9 cellular contexts compared by ENCODE assay signal in the genomic region with DNA sequence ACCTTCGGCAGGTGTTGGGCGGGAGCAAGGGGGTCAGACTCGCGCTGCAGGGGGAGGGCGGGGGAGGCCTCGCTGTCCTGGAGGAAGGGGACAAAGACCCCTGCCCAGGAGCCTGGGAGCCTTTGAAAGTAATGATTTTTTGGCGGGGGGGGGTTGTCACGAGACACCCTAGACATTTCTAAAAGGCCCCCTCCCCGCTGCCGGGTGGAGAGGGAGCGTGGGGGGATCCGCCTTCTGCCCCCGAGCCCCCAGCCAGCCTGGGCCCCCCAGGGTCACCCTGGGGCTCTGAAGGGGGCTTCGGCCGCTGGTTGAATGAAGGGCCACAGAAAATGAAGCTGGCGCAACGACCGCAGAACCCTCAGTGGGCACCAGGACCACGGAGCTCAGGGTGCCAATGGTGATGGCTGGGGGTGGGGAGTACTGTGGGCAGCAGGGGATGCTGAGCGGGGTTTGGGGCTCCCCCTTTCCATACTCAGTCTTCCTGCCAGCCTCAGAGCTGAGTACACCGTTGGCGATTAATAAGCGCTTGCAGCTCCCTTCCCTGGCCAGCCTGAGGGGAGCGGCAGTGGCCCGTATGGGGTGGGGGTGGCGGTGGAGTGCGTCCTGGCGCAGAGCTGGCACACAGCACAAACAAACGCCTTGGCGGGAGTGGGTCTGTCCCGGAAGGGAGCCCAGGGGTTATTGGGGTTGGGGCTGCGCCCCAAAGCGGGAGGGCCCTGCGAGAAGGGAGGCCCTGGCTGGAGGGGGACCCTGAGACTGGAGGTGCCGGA. TPM values are rescaled to one million over a fixed set of nuclear protein-coding genes. Genes with fewer than 3 reads are reported as not detected.
A peak's percentile ranks its signal among the peaks of the same experiment; 100 is the strongest.
DNase-seq lines count a peak whose midpoint lies in the region; ATAC-seq and TF ChIP-seq lines count a peak whose summit lies in the region.
"Had no signal": no experiment of that assay in that cellular context is flagged by ENCODE, and none has a peak within 500 bp of the region (broad histone marks: within the 10 kb centered on the region; RNA-seq: fewer than 3 reads in every experiment).

No MANE protein-coding gene starts in this region.

- H3K27ac Mint-ChIP-seq in effector memory CD8-positive, alpha-beta T cell = peak overlapping the region; percentile 95

- peak overlapping the region; percentile 9 for H2BK15ac ChIP-seq in neuronal stem cell (ENCODE audit: low read length)

- peaks cover 2% of the 10 kb centered on the region for H3K79me1 ChIP-seq in neuronal stem cell (ENCODE audit: low read depth, low read length)

- POLR2A ChIA-PET in RWPE1 (lab: Yijun Ruan, JAX; ENCODE audit: low non-redundant PET) = no interaction called here

- DNase-seq in GM13976 (ENCODE audit: low spot score) (peak; percentile 24), RWPE1 (ENCODE audit: low spot score) (no peak), neuronal stem cell (ENCODE audit: low spot score) (no peak), NCI-H1694 (lab: John Stamatoyannopoulos, UW) (no peak)
- peak; percentile 42 to 55 (median 43) for DNase-seq in effector memory CD8-positive, alpha-beta T cell

- H3K4me2 ChIP-seq in neuronal stem cell (ENCODE audit: insufficient read depth, low read length, poor library complexity, severe bottlenecking) = peak overlapping the region; percentile 77

- in situ Hi-C loops in GM13976 (cut with MboI; ENCODE audit: low sequenced_read_pairs, unreplicated experiment) = no loop called here

- H3K27me3 Mint-ChIP-seq in effector memory CD8-positive, alpha-beta T cell = no peaks in the 10 kb centered on the region

- H2BK5ac ChIP-seq in neuronal stem cell (ENCODE audit: low read length) = no peak overlapping the region

- no peak overlapping the region for H3K4ac ChIP-seq in neuronal stem cell (ENCODE audit: low read length)

- peak overlapping the region; percentile 2 for H3K14ac ChIP-seq in neuronal stem cell (ENCODE audit: low read length)

- peaks cover 0 to 2% of the 10 kb centered on the region in 2 donors for H3K9me3 Mint-ChIP-seq in effector memory CD8-positive, alpha-beta T cell

- peaks cover 11 to 14% of the 10 kb centered on the region in 2 donors for H3K4me1 ChIP-seq in neuronal stem cell (ENCODE audit: control insufficient read depth in 2 of 2, insufficient read depth in 1 of 2, low read depth in 1 of 2, low read length in 2 of 2)

- TF ChIP-seq CTCF in GM13976 (IDR thresholded peaks at IDR 0.05; ENCODE audit: borderline replicate concordance, control extremely low read depth, extremely low read depth, insufficient read depth, missing control alignments) = no peak
- TF ChIP-seq CTCF in RWPE1 (conservative IDR thresholded peaks at IDR 0.05; ENCODE audit: low read depth) = no peak

- peaks cover 20 to 51% (median 37%) of the 10 kb centered on the region in 3 experiments for H3K27me3 ChIP-seq in neuronal stem cell (ENCODE audit: control insufficient read depth in 3 of 3, insufficient read depth in 3 of 3, low read depth in 1 of 3, low read length in 3 of 3)

- H3K4me3 ChIP-seq in neuronal stem cell (ENCODE audit: low read length in 2 of 2) = peak overlapping the region in 1 of 2 donors; percentile 79

- H3K18ac ChIP-seq in neuronal stem cell (ENCODE audit: low read length) = peak overlapping the region; percentile 38

- peak overlapping the region; percentile 89 to 91 for H3K4me3 Mint-ChIP-seq in effector memory CD8-positive, alpha-beta T cell

- peaks cover 27 to 35% of the 10 kb centered on the region in 2 donors for H3K4me1 Mint-ChIP-seq in effector memory CD8-positive, alpha-beta T cell (ENCODE audit: low read depth in 2 of 2)

- no peak overlapping the region for H2BK120ac ChIP-seq in neuronal stem cell (ENCODE audit: low read depth, low read length)

- no peaks in the 10 kb centered on the region for H3K36me3 ChIP-seq in neuronal stem cell (replicated peaks in 1 of 2; ENCODE audit: control insufficient read depth in 2 of 2, insufficient read depth in 2 of 2, low read length in 2 of 2)

- H3K9ac ChIP-seq in neuronal stem cell (ENCODE audit: low read depth, low read length, poor library complexity) = peak overlapping the region; percentile 60

- peaks cover 61% of the 10 kb centered on the region for H3K36me3 Mint-ChIP-seq in effector memory CD8-positive, alpha-beta T cell (ENCODE audit: insufficient read depth)

- peak; percentile 21 for ATAC-seq in effector memory CD8-positive, alpha-beta T cell (replicated peaks)
- no peak for ATAC-seq in GM19351 (IDR thresholded peaks at IDR 0.05; ENCODE audit: unreplicated experiment)
- no peak for ATAC-seq in HG03432 (IDR thresholded peaks at IDR 0.05; ENCODE audit: unreplicated experiment)
- no peak for ATAC-seq in HG03439 (IDR thresholded peaks at IDR 0.05; ENCODE audit: unreplicated experiment)

- no peak overlapping the region for H4K91ac ChIP-seq in neuronal stem cell (ENCODE audit: low read depth, low read length, poor library complexity)

- no peak overlapping the region for H4K8ac ChIP-seq in neuronal stem cell (ENCODE audit: low read depth, low read length)

- H3K23ac ChIP-seq in neuronal stem cell (ENCODE audit: low read depth, low read length, poor library complexity) = no peak overlapping the region

- H3K27ac ChIP-seq in RWPE1 (peak overlapping the region; percentile 13; the same call in 1 of the 2 replicates), neuronal stem cell (replicated peaks; ENCODE audit: low read length) (no peak overlapping the region)

- H2AK5ac ChIP-seq in neuronal stem cell (ENCODE audit: low read depth, low read length) = peak overlapping the region; percentile 97

- no CpG with 5 or more reads among the region's 35 CpGs for whole genome bisulfite sequencing in neuronal stem cell (ENCODE audit: extremely low coverage in 2 of 2, insufficient read length in 2 of 2, insufficient replicate concordance in 1 of 2), 2 donors

- H2AFZ ChIP-seq in neuronal stem cell (ENCODE audit: low read length) = no peak overlapping the region

- CTCF ChIA-PET in RWPE1 (lab: Yijun Ruan, JAX) = interaction anchor here (1.8 to 3.0 kb wide), 5 partner anchors 8 to 40 kb away, joined by 6 to 78 read pairs (median 10); no protein-coding TSS in a partner anchor

- peaks cover under 1 to 4% of the 10 kb centered on the region in 2 donors for H3K9me3 ChIP-seq in neuronal stem cell (replicated peaks in 1 of 2; ENCODE audit: control insufficient read depth in 2 of 2, insufficient read depth in 1 of 2, low read depth in 1 of 2, low read length in 2 of 2)

- no peak overlapping the region for H2BK12ac ChIP-seq in neuronal stem cell (ENCODE audit: low read length)

RNA-seq across cellular contexts. Expression of a gene that starts 1.2 kb away (rescaled TPM):
- polyA plus RNA-seq in neuronal stem cell (2013, experiment 1 of 2) = 5.8 TPM
- polyA plus RNA-seq in neuronal stem cell (2013, experiment 2 of 2) = 6.1 TPM

RNA-seq across cellular contexts. Expression of a gene that starts 11.8 kb away (rescaled TPM):
- not detected for polyA plus RNA-seq in neuronal stem cell (2013, experiment 1 of 2)
- not detected for polyA plus RNA-seq in neuronal stem cell (2013, experiment 2 of 2)
- polyA plus RNA-seq: fibroblast of lung had no signal

RNA-seq across cellular contexts. Expression of a gene that starts 24.8 kb away (rescaled TPM):
- not detected for polyA plus RNA-seq in neuronal stem cell (2013, experiment 1 of 2)
- polyA plus RNA-seq in neuronal stem cell (2013, experiment 2 of 2) = not detected
- polyA plus RNA-seq: fibroblast of lung had no signal

RNA-seq across cellular contexts. Expression of a gene that starts 35.0 kb away (rescaled TPM):
- not detected for polyA plus RNA-seq in neuronal stem cell (2013, experiment 1 of 2)
- polyA plus RNA-seq in neuronal stem cell (2013, experiment 2 of 2) = not detected
- polyA plus RNA-seq: fibroblast of lung had no signal

RNA-seq across cellular contexts. Expression of a gene that starts 48.7 kb away (rescaled TPM):
- not detected for polyA plus RNA-seq in neuronal stem cell (2013, experiment 1 of 2)
- not detected for polyA plus RNA-seq in neuronal stem cell (2013, experiment 2 of 2)
- polyA plus RNA-seq: fibroblast of lung had no signal

Comparison
In these comparisons a context has a peak if more than half of its experiments do, and no peak if none do; other contexts are left out.
1. DNase-seq: peak in GM13976 (single experiment) and effector memory CD8-positive, alpha-beta T cell (3 of 3); none in RWPE1 (single experiment), neuronal stem cell (single experiment) and NCI-H1694 (single experiment).